In the genomic region with DNA sequence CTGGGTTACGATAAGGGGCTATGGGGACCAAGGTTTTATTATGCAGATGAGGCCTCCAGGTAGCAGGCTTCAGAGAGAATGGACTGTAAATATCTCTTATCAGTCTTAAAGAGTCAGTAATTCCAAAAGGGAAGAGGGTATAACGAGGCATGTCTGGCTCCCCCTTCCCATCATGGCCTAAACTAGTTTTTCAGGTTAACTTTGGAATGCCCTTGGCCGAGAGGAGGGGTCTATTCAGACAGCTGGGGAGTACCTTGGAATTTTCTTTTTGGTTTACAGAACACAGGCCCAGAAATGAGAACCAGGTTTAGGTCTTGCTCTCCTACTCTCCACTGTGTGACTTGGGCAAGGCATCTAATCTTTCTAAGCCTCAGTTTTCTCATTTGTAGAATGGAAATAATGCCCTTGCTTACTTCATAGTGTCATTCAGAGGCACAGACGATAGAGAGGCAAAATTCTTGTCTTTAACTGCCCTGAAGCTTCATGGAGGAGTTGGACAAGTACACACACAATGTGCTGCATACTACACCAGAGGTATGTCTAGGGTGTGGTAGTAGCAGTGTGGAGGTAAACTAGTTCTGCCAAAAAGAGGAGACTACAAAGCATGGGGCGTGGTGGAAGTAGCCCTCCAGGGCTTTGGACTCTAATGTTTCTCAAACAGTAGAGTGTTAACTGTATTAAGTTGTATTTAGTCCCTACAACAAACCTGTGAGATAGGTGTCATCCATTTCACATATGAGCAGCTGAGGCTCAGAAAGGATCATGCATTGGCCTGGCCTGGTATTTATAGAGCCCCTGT, we compare ENCODE assay signal across 12 cellular contexts. TPM values are rescaled to one million over a fixed set of nuclear protein-coding genes. Genes with fewer than 3 reads are reported as not detected.
A peak's percentile ranks its signal among the peaks of the same experiment; 100 is the strongest.
DNase-seq lines count a peak whose midpoint lies in the region; ATAC-seq, FAIRE-seq and TF ChIP-seq lines count a peak whose summit lies in the region.
"Had no signal": no experiment of that assay in that cellular context is flagged by ENCODE, and none has a peak within 500 bp of the region (broad histone marks: within the 10 kb centered on the region; RNA-seq: fewer than 3 reads in every experiment).

No MANE protein-coding gene starts in this region.

- H3K9me3 Mint-ChIP-seq in stimulated activated naive CD8-positive, alpha-beta T cell treated with anti-CD3 and anti-CD28 coated beads, Interleukin-15, amount 100 ng/mL, for 72 hours: peaks cover 0 to 5% of the 10 kb centered on the region in 2 donors
- H3K9me3 Mint-ChIP-seq in osteocyte (ENCODE audit: unreplicated experiment): no peaks in the 10 kb centered on the region

- peak overlapping the region; percentile 2; the same call in 1 of the 2 replicates for H2AK5ac ChIP-seq in H1 (ENCODE audit: low read depth, low read length)

- no peak overlapping the region for H4K91ac ChIP-seq in H1 (replicated peaks; ENCODE audit: insufficient read length, low read length)

- H3K56ac ChIP-seq in H1 (replicated peaks; ENCODE audit: insufficient read length, low read depth, low read length): no peak overlapping the region

- H3K14ac ChIP-seq in H1 (ENCODE audit: insufficient read length): no peak overlapping the region

- in situ Hi-C loops in GM23248 (cut with MboI): no loop called here

- no peak overlapping the region for H3K4me3 Mint-ChIP-seq in stimulated activated naive CD8-positive, alpha-beta T cell treated with anti-CD3 and anti-CD28 coated beads, Interleukin-15, amount 100 ng/mL, for 72 hours
- no peak overlapping the region for H3K4me3 Mint-ChIP-seq in osteocyte (ENCODE audit: unreplicated experiment)

- H3K27me3 ChIP-seq in H1 (replicated peaks in 1 of 4; ENCODE audit: control insufficient read depth in 3 of 4, extremely low read depth in 1 of 4, insufficient read depth in 3 of 4, low read length in 3 of 4): no peaks in the 10 kb centered on the region
- no peaks in the 10 kb centered on the region for H3K27me3 ChIP-seq in aorta (ENCODE audit: control insufficient read depth in 1 of 2, insufficient read depth in 2 of 2, low read length in 1 of 2)
- no peaks in the 10 kb centered on the region for H3K27me3 ChIP-seq in GM23248 (replicated peaks; ENCODE audit: insufficient read depth)
- no peaks in the 10 kb centered on the region for H3K27me3 ChIP-seq in dorsolateral prefrontal cortex

- no peak for TF ChIP-seq POLR2A in H1 (IDR thresholded peaks at IDR 0.05; ENCODE audit: control extremely low read depth in 1 of 2, low read depth in 2 of 2, low read length in 2 of 2)

- 0 out of 2 replicates have a peak overlapping the region, but pooled peaks have one; percentile 7 for H3K27ac ChIP-seq in H1 (ENCODE audit: low read depth, low read length)
- H3K27ac ChIP-seq in aorta (ENCODE audit: low read depth in 1 of 2, low read length in 2 of 2): peak overlapping the region; percentile 9 to 16
- H3K27ac ChIP-seq in GM23248: no peak overlapping the region
- H3K27ac ChIP-seq in dorsolateral prefrontal cortex: peak overlapping the region in 1 of 59 donors; percentile 3

- H2BK15ac ChIP-seq in H1 (ENCODE audit: low read length): no peak overlapping the region

- H3K27ac Mint-ChIP-seq in stimulated activated naive CD8-positive, alpha-beta T cell treated with anti-CD3 and anti-CD28 coated beads, Interleukin-15, amount 100 ng/mL, for 72 hours: peak overlapping the region; percentile 23 to 72
- H3K27ac Mint-ChIP-seq in osteocyte (ENCODE audit: unreplicated experiment): peak overlapping the region; percentile 84

- H3K4me1 ChIP-seq in H1 (replicated peaks in 1 of 4; ENCODE audit: control insufficient read depth in 3 of 4, insufficient read depth in 4 of 4, low read length in 3 of 4): peaks cover 8 to 11% (median 9%) of the 10 kb centered on the region in 4 experiments; a peak in 5 of 7 replicates
- H3K4me1 ChIP-seq in aorta (ENCODE audit: control insufficient read depth in 1 of 2, insufficient read depth in 2 of 2, low read length in 2 of 2): peaks cover 0 to 4% of the 10 kb centered on the region in 2 donors
- peaks cover 11% of the 10 kb centered on the region for H3K4me1 ChIP-seq in GM23248 (ENCODE audit: insufficient read depth)

- H3K36me3 ChIP-seq in H1 (ENCODE audit: control insufficient read depth in 2 of 4, insufficient read depth in 4 of 4, low read length in 3 of 4): no peaks in the 10 kb centered on the region
- H3K36me3 ChIP-seq in aorta (ENCODE audit: control insufficient read depth in 1 of 2, insufficient read depth in 2 of 2, low read length in 1 of 2): peaks cover 0 to 4% of the 10 kb centered on the region in 2 donors
- no peaks in the 10 kb centered on the region for H3K36me3 ChIP-seq in GM23248 (ENCODE audit: low read depth)

- H3K23me2 ChIP-seq in H1 (ENCODE audit: low read depth, low read length): no peaks in the 10 kb centered on the region

- intact Hi-C loops in aorta (cut with DNase I): no loop called here
- intact Hi-C loops in dorsolateral prefrontal cortex (cut with DNase I): no loop called here

- no peak overlapping the region for H4K5ac ChIP-seq in H1 (ENCODE audit: insufficient read length, low read depth, low read length)

- H3K23ac ChIP-seq in H1 (ENCODE audit: insufficient read length): no peak overlapping the region

- peak overlapping the region; percentile 64; the same call in 1 of the 2 replicates for H3K18ac ChIP-seq in H1 (ENCODE audit: extremely low read depth, low read length)

- no peaks in the 10 kb centered on the region for H3K79me1 ChIP-seq in H1 (ENCODE audit: low read depth, low read length)

- H3K4me2 ChIP-seq in H1 (ENCODE audit: insufficient read depth in 1 of 2, low read depth in 2 of 2, low read length in 2 of 2) (no peak overlapping the region), GM23248 (ENCODE audit: unreplicated experiment) (no peak overlapping the region)

- H3K4me3 ChIP-seq in H1 (ENCODE audit: extremely low read depth in 1 of 4, insufficient read depth in 2 of 4, low read depth in 3 of 4, low read length in 4 of 4): 0 out of 8 replicates have a peak overlapping the region, but pooled peaks of 1 of the 4 experiments have one; percentile 6
- no peak overlapping the region for H3K4me3 ChIP-seq in aorta (ENCODE audit: low read length in 2 of 2)
- no peak overlapping the region for H3K4me3 ChIP-seq in GM23248
- H3K4me3 ChIP-seq in dorsolateral prefrontal cortex: no peak overlapping the region

- CTCF ChIA-PET in H1 (lab: Charles Lee; ENCODE audit: partially characterized antibody): interaction anchor here (1.1 to 2.5 kb wide), 7 partner anchors 10 to 56 kb away, joined by 4 to 9 read pairs (median 6); no protein-coding TSS in a partner anchor

- no peak for FAIRE-seq in H1 (lab: Jason Lieb, UNC)

- H2AFZ ChIP-seq in H1 (ENCODE audit: low read length) (no peak overlapping the region), GM23248 (no peak overlapping the region)

- no peaks in the 10 kb centered on the region for H3K79me2 ChIP-seq in H1 (ENCODE audit: control insufficient read depth in 1 of 2, insufficient read depth in 2 of 2, low read length in 2 of 2)
- H3K79me2 ChIP-seq in GM23248 (ENCODE audit: insufficient read depth): no peaks in the 10 kb centered on the region

- 73% methylated on average over 5 of the region's 5 CpGs; no CpG with 5 or more reads in 1 of the 2 experiments for whole genome bisulfite sequencing in H1 (ENCODE audit: extremely low coverage in 1 of 2, insufficient coverage in 1 of 2, insufficient read length in 1 of 2, insufficient replicate concordance in 2 of 2, low coverage in 1 of 2, low lambda C conversion rate in 2 of 2, missing lambda C conversion rate in 1 of 2), 2 experiments
- WGBS in aorta, 2 donors: 90 to 92% methylated on average over 5 of the region's 5 CpGs
- 89 to 92% methylated on average over 5 of the region's 5 CpGs for WGBS in GM23248 (ENCODE audit: low coverage in 1 of 2, low lambda C conversion rate in 2 of 2, missing lambda C conversion rate in 2 of 2), 2 experiments

- POLR2A ChIA-PET in H1 (lab: Charles Lee; ENCODE audit: partially characterized antibody): interaction anchor here (1.2 to 1.6 kb wide), 2 partner anchors 45 to 152 kb away, joined by 3 to 8 read pairs; partner anchors contain the start of gene IRF1

- no peaks in the 10 kb centered on the region for H3K9me3 ChIP-seq in H1 (ENCODE audit: insufficient read depth in 2 of 2, low read depth in 1 of 2, low read length in 1 of 2)
- H3K9me3 ChIP-seq in aorta (ENCODE audit: control insufficient read depth, low read length): no peaks in the 10 kb centered on the region
- no peaks in the 10 kb centered on the region for H3K9me3 ChIP-seq in GM23248 (ENCODE audit: low read depth)

- H3K9ac ChIP-seq in H1 (replicated peaks in 1 of 4; ENCODE audit: extremely low read depth in 1 of 4, low read depth in 3 of 4, low read length in 3 of 4): no peak overlapping the region
- no peak overlapping the region for H3K9ac ChIP-seq in GM23248

- H3F3A ChIP-seq in GM23248 (ENCODE audit: insufficient read depth): 0 out of 2 replicates have a peak, but pooled peaks cover 5% of the 10 kb centered on the region

- peak overlapping the region; percentile 62; the same call in 1 of the 2 replicates for H2BK5ac ChIP-seq in H1 (ENCODE audit: low read depth, low read length)

- H4K20me1 ChIP-seq in H1 (replicated peaks in 1 of 2; ENCODE audit: control insufficient read depth in 1 of 2, insufficient read depth in 2 of 2, low read length in 2 of 2) (no peaks in the 10 kb centered on the region), GM23248 (ENCODE audit: insufficient read depth) (no peaks in the 10 kb centered on the region)

- no peak overlapping the region for H2BK12ac ChIP-seq in H1 (ENCODE audit: low read depth, low read length)

- no peak for TF ChIP-seq RAD21 in H1 (IDR thresholded peaks at IDR 0.05 in 1 of 2, conservative IDR thresholded peaks at IDR 0.05 in 1 of 2; ENCODE audit: low read depth in 2 of 2, low read length in 2 of 2)

- 0 out of 2 replicates have a peak overlapping the region, but pooled peaks have one; percentile 7 for H2BK20ac ChIP-seq in H1 (ENCODE audit: low read length)

- no peak overlapping the region for H4K8ac ChIP-seq in H1 (ENCODE audit: extremely low read depth, insufficient read depth, low read length)

- no peak for DNase-seq in stimulated activated naive CD8-positive, alpha-beta T cell treated with anti-CD3 and anti-CD28 coated beads, Interleukin-15, amount 100 ng/mL, for 72 hours
- DNase-seq in stimulated activated naive CD8-positive, alpha-beta T cell treated with anti-CD3 and anti-CD28 coated beads, Interleukin-15, Interleukin-2, amounts not matched to agents 100 U/mL and 50 U/mL, for 24 hours: no peak
- DNase-seq in H1 (ENCODE audit: low read depth in 1 of 2, low spot score in 2 of 2) (no peak), osteocyte (ENCODE audit: extremely low spot score, unreplicated experiment) (no peak), aorta (no peak), GM23248 (no peak), C1 segment of cervical spinal cord (lab: John Stamatoyannopoulos, UW) (no peak), dorsolateral prefrontal cortex (no peak)
- DNase-seq: activated CD4-positive, alpha-beta T cell treated with anti-CD3 and anti-CD28 coated beads for 4 hours; AML-193; midbrain; NCI-H1092 treated with DMSO at 0.1 percent for 48 hours had no signal

- no peaks in the 10 kb centered on the region for H3K36me3 Mint-ChIP-seq in osteocyte (ENCODE audit: unreplicated experiment)

- peak overlapping the region; percentile 99 for H2BK120ac ChIP-seq in H1 (replicated peaks; ENCODE audit: low read depth, low read length)

- ATAC-seq in stimulated activated naive CD8-positive, alpha-beta T cell treated with anti-CD3 and anti-CD28 coated beads, Interleukin-15, amount 100 ng/mL, for 72 hours: no peak
- ATAC-seq in stimulated activated naive CD8-positive, alpha-beta T cell treated with anti-CD3 and anti-CD28 coated beads, Interleukin-15, Interleukin-2, amounts not matched to agents 100 U/mL and 50 U/mL, for 24 hours: no peak
- no peak for ATAC-seq in aorta (ENCODE audit: low FRiP score)

- TF ChIP-seq CTCF in H1 (IDR thresholded peaks at IDR 0.05; ENCODE audit: control extremely low read depth in 1 of 3, insufficient read depth in 1 of 3, low read depth in 1 of 3, low read length in 3 of 3): no peak
- no peak for TF ChIP-seq CTCF in osteocyte (IDR thresholded peaks at IDR 0.05)
- no peak for TF ChIP-seq CTCF in dorsolateral prefrontal cortex (IDR thresholded peaks at IDR 0.05 in 54 of 56, conservative IDR thresholded peaks at IDR 0.05 in 2 of 56; ENCODE audit: low read depth in 1 of 56, partially characterized antibody in 56 of 56)

- H3K27me3 Mint-ChIP-seq in stimulated activated naive CD8-positive, alpha-beta T cell treated with anti-CD3 and anti-CD28 coated beads, Interleukin-15, amount 100 ng/mL, for 72 hours: no peaks in the 10 kb centered on the region
- H3K27me3 Mint-ChIP-seq in osteocyte (ENCODE audit: unreplicated experiment): no peaks in the 10 kb centered on the region

- no peaks in the 10 kb centered on the region for H3K9me2 ChIP-seq in GM23248 (ENCODE audit: insufficient read depth)

- no peak for TF ChIP-seq EP300 in H1 (IDR thresholded peaks at IDR 0.05; ENCODE audit: borderline replicate concordance in 1 of 2, low read depth in 2 of 2, low read length in 2 of 2)

- no peak overlapping the region for H3K4ac ChIP-seq in H1 (replicated peaks; ENCODE audit: insufficient read length, low read depth, low read length)

- H3K4me1 Mint-ChIP-seq in stimulated activated naive CD8-positive, alpha-beta T cell treated with anti-CD3 and anti-CD28 coated beads, Interleukin-15, amount 100 ng/mL, for 72 hours: peaks cover 83% of the 10 kb centered on the region
- H3K4me1 Mint-ChIP-seq in osteocyte (ENCODE audit: unreplicated experiment): peaks cover 41% of the 10 kb centered on the region

RNA-seq across cellular contexts. Expression of gene IRF1, which starts 45.5 kb away (rescaled TPM):
- 8.5 TPM in 2 replicates for total RNA-seq in H1 (2021; fragmentation: NEBNext Ultra II Directional; extraction: Animal tissue kit (Norgen Biotek cat#: 25700))
- polyA plus RNA-seq in H1 (2011; rRNA removed): 2.9 and 4.0 TPM in 2 replicates
- 3.7 TPM for polyA plus RNA-seq in H1 (2011; cell fraction: cytosol; rRNA removed)
- polyA plus RNA-seq in H1 (2011; cell fraction: nucleus; rRNA removed): 9.7 TPM
- polyA plus RNA-seq in H1 (2012, experiment 1 of 2): 6.1 to 7.7 TPM (median 7.3 TPM) in 4 replicates
- polyA plus RNA-seq in H1 (2012, experiment 2 of 2): 6.4 TPM
- polyA plus RNA-seq in H1 (2013, experiment 1 of 2): 3.9 TPM
- polyA plus RNA-seq in H1 (2013, experiment 2 of 2): 2.8 TPM
- polyA minus RNA-seq in H1 (2011; rRNA and poly(A)+ RNA removed): 11.9 and 15.3 TPM in 2 replicates
- 5.3 TPM for polyA minus RNA-seq in H1 (2011; cell fraction: cytosol; rRNA and poly(A)+ RNA removed)
- polyA minus RNA-seq in H1 (2011; cell fraction: nucleus; rRNA and poly(A)+ RNA removed): 25.1 TPM
- 50.2 and 58.9 TPM in 2 replicates for total RNA-seq in osteocyte
- 10 to 100 TPM; 26.8 to 36.1 TPM for total RNA-seq in aorta
- 10 to 100 TPM; 12.9 to 13.1 TPM for polyA plus RNA-seq in aorta
- total RNA-seq in GM23248 (2014; rRNA removed; shearing (Covaris generic)): 6.2 and 10.4 TPM in 2 replicates
- polyA plus RNA-seq in GM23248 (2016; fragmentation: Nextera tagmentation; extraction: Ambion mirVana): 21.7 and 22.2 TPM in 2 replicates
- 10 to 100 TPM in 39 of 120 experiments, 1 to 10 TPM in 81; 2.5 to 38.3 (median 8.3) TPM for total RNA-seq in dorsolateral prefrontal cortex
